19 cellular contexts compared by ENCODE assay signal in genomic region chr20:10033905-10034304, GRCh38. TPM values are rescaled to one million over a fixed set of nuclear protein-coding genes. Genes with fewer than 3 reads are reported as not detected.
DNase-seq lines count a peak whose midpoint lies in the region; ATAC-seq and TF ChIP-seq lines count a peak whose summit lies in the region.
"Had no signal": no experiment of that assay in that cellular context is flagged by ENCODE, and none has a peak within 500 bp of the region (broad histone marks: within the 10 kb centered on the region; RNA-seq: fewer than 3 reads in every experiment).

No MANE protein-coding gene starts in this region.

- peak overlapping the region; percentile 82 for H3K4me3 ChIP-seq in endocrine pancreas (ENCODE audit: control insufficient read depth, insufficient read depth, low read length)

- H3K36me3 Mint-ChIP-seq in activated naive CD4-positive, alpha-beta T cell treated with anti-CD3 and anti-CD28 coated beads, Interleukin-2, amount 50 U/mL, for 24 hours = no peaks in the 10 kb centered on the region
- H3K36me3 Mint-ChIP-seq in activated naive CD4-positive, alpha-beta T cell treated with anti-CD3 and anti-CD28 coated beads, Interleukin-2, amount 10 ng/mL, durations not matched to agents 7 days and 5 days = peaks cover 13% of the 10 kb centered on the region
- H3K36me3 Mint-ChIP-seq in activated CD8-positive, alpha-beta T cell treated with anti-CD3 and anti-CD28 coated beads for 36 hours (ENCODE audit: low read depth) = no peaks in the 10 kb centered on the region
- peaks cover 5% of the 10 kb centered on the region; the same call in 1 of the 2 replicates for H3K36me3 Mint-ChIP-seq in WTC11

- peaks cover 14% of the 10 kb centered on the region for H3K4me1 Mint-ChIP-seq in activated naive CD4-positive, alpha-beta T cell treated with anti-CD3 and anti-CD28 coated beads, Interleukin-2, amount 50 U/mL, for 24 hours
- peaks cover 8% of the 10 kb centered on the region for H3K4me1 Mint-ChIP-seq in activated naive CD4-positive, alpha-beta T cell treated with anti-CD3 and anti-CD28 coated beads, Interleukin-2, amount 10 ng/mL, durations not matched to agents 7 days and 5 days
- H3K4me1 Mint-ChIP-seq in activated CD8-positive, alpha-beta T cell treated with anti-CD3 and anti-CD28 coated beads for 36 hours (ENCODE audit: low read depth) = peaks cover 3% of the 10 kb centered on the region
- peaks cover 7% of the 10 kb centered on the region for H3K4me1 Mint-ChIP-seq in stimulated activated naive CD8-positive, alpha-beta T cell treated with anti-CD3 and anti-CD28 coated beads, Interleukin-15, amount 100 ng/mL, for 72 hours
- peaks cover 6% of the 10 kb centered on the region for H3K4me1 Mint-ChIP-seq in WTC11

- H3K36me3 ChIP-seq in endocrine pancreas (ENCODE audit: control insufficient read depth, insufficient read depth, low read length) = peaks cover 2% of the 10 kb centered on the region
- H3K36me3 ChIP-seq: sigmoid colon, tibial artery, vagina had no signal

- no peak overlapping the region for H3K27ac Mint-ChIP-seq in activated naive CD4-positive, alpha-beta T cell treated with anti-CD3 and anti-CD28 coated beads, Interleukin-2, amount 50 U/mL, for 24 hours
- H3K27ac Mint-ChIP-seq in activated naive CD4-positive, alpha-beta T cell treated with anti-CD3 and anti-CD28 coated beads, Interleukin-2, amount 10 ng/mL, durations not matched to agents 7 days and 5 days = no peak overlapping the region
- no peak overlapping the region for H3K27ac Mint-ChIP-seq in activated CD8-positive, alpha-beta T cell treated with anti-CD3 and anti-CD28 coated beads for 36 hours
- peak overlapping the region in 1 of 2 donors; percentile 42 for H3K27ac Mint-ChIP-seq in stimulated activated naive CD8-positive, alpha-beta T cell treated with anti-CD3 and anti-CD28 coated beads, Interleukin-15, amount 100 ng/mL, for 72 hours
- no peak overlapping the region for H3K27ac Mint-ChIP-seq in WTC11
- H3K27ac Mint-ChIP-seq: activated naive CD4-positive, alpha-beta T cell treated with anti-CD3 and anti-CD28 coated beads for 36 hours had no signal

- peak overlapping the region; percentile 64 for H3K4me3 Mint-ChIP-seq in activated naive CD4-positive, alpha-beta T cell treated with anti-CD3 and anti-CD28 coated beads, Interleukin-2, amount 50 U/mL, for 24 hours
- H3K4me3 Mint-ChIP-seq in activated naive CD4-positive, alpha-beta T cell treated with anti-CD3 and anti-CD28 coated beads, Interleukin-2, amount 10 ng/mL, durations not matched to agents 7 days and 5 days = no peak overlapping the region
- peak overlapping the region; percentile 26 for H3K4me3 Mint-ChIP-seq in activated CD8-positive, alpha-beta T cell treated with anti-CD3 and anti-CD28 coated beads for 36 hours
- peak overlapping the region in 1 of 2 donors; percentile 9 for H3K4me3 Mint-ChIP-seq in stimulated activated naive CD8-positive, alpha-beta T cell treated with anti-CD3 and anti-CD28 coated beads, Interleukin-15, amount 100 ng/mL, for 72 hours
- no peak overlapping the region for H3K4me3 Mint-ChIP-seq in WTC11

- no peak for TF ChIP-seq CTCF in activated CD8-positive, alpha-beta T cell treated with anti-CD3 and anti-CD28 coated beads for 36 hours (IDR thresholded peaks at IDR 0.05)
- TF ChIP-seq CTCF in WTC11 (IDR thresholded peaks at IDR 0.05) = no peak

- H3K4me1 ChIP-seq in endocrine pancreas (ENCODE audit: control insufficient read depth, insufficient read depth, low read length) = no peaks in the 10 kb centered on the region
- H3K4me1 ChIP-seq: psoas muscle had no signal

- POLR2A ChIA-PET in activated CD8-positive, alpha-beta T cell treated with anti-CD3 and anti-CD28 coated beads for 36 hours (lab: Charles Lee) = interaction anchor here (0.7 kb wide), 1 partner anchor 55 kb away, joined by 3 read pairs; no protein-coding TSS in a partner anchor
- POLR2A ChIA-PET in WTC11 (lab: Charles Lee) = interaction anchor here (0.5 kb wide), 1 partner anchor 247 kb away, joined by 3 read pairs; no protein-coding TSS in a partner anchor

- H3K9ac ChIP-seq in endocrine pancreas (ENCODE audit: control insufficient read depth, insufficient read depth, low read length) = no peak overlapping the region

- H3K9me3 ChIP-seq in endocrine pancreas (ENCODE audit: control insufficient read depth, low read length) = no peaks in the 10 kb centered on the region
- H3K9me3 ChIP-seq: psoas muscle, sigmoid colon, tibial artery, vagina had no signal

- intact Hi-C loops in activated CD8-positive, alpha-beta T cell treated with anti-CD3 and anti-CD28 coated beads for 36 hours (cut with micrococcal nuclease) = no loop called here

- CTCF ChIA-PET in activated naive CD4-positive, alpha-beta T cell treated with anti-CD3 and anti-CD28 coated beads, Interleukin-2, amount 10 ng/mL, durations not matched to agents 7 days and 5 days (lab: Charles Lee) = no interaction called here
- CTCF ChIA-PET in activated CD8-positive, alpha-beta T cell treated with anti-CD3 and anti-CD28 coated beads for 36 hours (lab: Charles Lee) = no interaction called here
- CTCF ChIA-PET in WTC11 (lab: Charles Lee) = interaction anchor here (0.6 to 2.0 kb wide), 3 partner anchors 14 to 416 kb away, joined by 3 to 16 read pairs (median 10); no protein-coding TSS in a partner anchor

- no peak for ATAC-seq in activated CD8-positive, alpha-beta T cell treated with anti-CD3 and anti-CD28 coated beads for 36 hours
- no peak for ATAC-seq in stimulated activated naive CD8-positive, alpha-beta T cell treated with anti-CD3 and anti-CD28 coated beads, Interleukin-15, amount 100 ng/mL, for 72 hours
- no peak for ATAC-seq in WTC11

- H3K9me3 Mint-ChIP-seq in activated naive CD4-positive, alpha-beta T cell treated with anti-CD3 and anti-CD28 coated beads, Interleukin-2, amount 50 U/mL, for 24 hours = no peaks in the 10 kb centered on the region
- no peaks in the 10 kb centered on the region for H3K9me3 Mint-ChIP-seq in activated naive CD4-positive, alpha-beta T cell treated with anti-CD3 and anti-CD28 coated beads, Interleukin-2, amount 10 ng/mL, durations not matched to agents 7 days and 5 days
- no peaks in the 10 kb centered on the region for H3K9me3 Mint-ChIP-seq in activated CD8-positive, alpha-beta T cell treated with anti-CD3 and anti-CD28 coated beads for 36 hours
- no peaks in the 10 kb centered on the region for H3K9me3 Mint-ChIP-seq in stimulated activated naive CD8-positive, alpha-beta T cell treated with anti-CD3 and anti-CD28 coated beads, Interleukin-15, amount 100 ng/mL, for 72 hours
- H3K9me3 Mint-ChIP-seq in WTC11 = peaks cover 11% of the 10 kb centered on the region
- H3K9me3 Mint-ChIP-seq: activated naive CD4-positive, alpha-beta T cell treated with anti-CD3 and anti-CD28 coated beads for 36 hours had no signal

- no peak for DNase-seq in activated naive CD4-positive, alpha-beta T cell treated with anti-CD3 and anti-CD28 coated beads, Interleukin-2, amount 10 ng/mL, durations not matched to agents 7 days and 5 days
- no peak for DNase-seq in activated CD8-positive, alpha-beta T cell treated with anti-CD3 and anti-CD28 coated beads for 36 hours
- DNase-seq in Kasumi-1 (lab: John Stamatoyannopoulos, UW) = no peak
- no peak for DNase-seq in stimulated activated naive CD8-positive, alpha-beta T cell treated with anti-CD3 and anti-CD28 coated beads, Interleukin-15, amount 100 ng/mL, for 72 hours
- no peak for DNase-seq in WTC11 (ENCODE audit: low spot score)
- no peak for DNase-seq in D341Med (ENCODE audit: low spot score)
- DNase-seq: activated naive CD4-positive, alpha-beta T cell treated with anti-CD3 and anti-CD28 coated beads for 36 hours; effector CD4-positive, alpha-beta T cell; GOT3; mesendoderm; NCI-H1092 treated with DMSO at 0.1 percent for 48 hours; stimulated activated CD4-positive, alpha-beta T cell treated with anti-CD3 and anti-CD28 coated beads, Interleukin-12 subunit alpha, Interleukin-12 subunit beta, amount 100 ng/mL, for 4 hours; stimulated activated CD4-positive, alpha-beta T cell treated with anti-CD3 and anti-CD28 coated beads, Interleukin-2, amount 100 ng/mL, for 48 hours had no signal

- peaks cover 4% of the 10 kb centered on the region for H3K27me3 Mint-ChIP-seq in activated naive CD4-positive, alpha-beta T cell treated with anti-CD3 and anti-CD28 coated beads, Interleukin-2, amount 50 U/mL, for 24 hours
- H3K27me3 Mint-ChIP-seq in activated naive CD4-positive, alpha-beta T cell treated with anti-CD3 and anti-CD28 coated beads, Interleukin-2, amount 10 ng/mL, durations not matched to agents 7 days and 5 days = peaks cover 11% of the 10 kb centered on the region
- H3K27me3 Mint-ChIP-seq in activated CD8-positive, alpha-beta T cell treated with anti-CD3 and anti-CD28 coated beads for 36 hours = peaks cover 10% of the 10 kb centered on the region
- H3K27me3 Mint-ChIP-seq in stimulated activated naive CD8-positive, alpha-beta T cell treated with anti-CD3 and anti-CD28 coated beads, Interleukin-15, amount 100 ng/mL, for 72 hours = peaks cover 16% of the 10 kb centered on the region
- H3K27me3 Mint-ChIP-seq in WTC11 (ENCODE audit: low read depth) = peaks cover 20% of the 10 kb centered on the region

- no peaks in the 10 kb centered on the region for H3K27me3 ChIP-seq in endocrine pancreas (ENCODE audit: control insufficient read depth, insufficient read depth, low read length)
- H3K27me3 ChIP-seq: sigmoid colon, tibial artery, vagina had no signal

TF ChIP-seq in WTC11, 78 proteins besides CTCF, POLR2A, EP300 and RAD21 (continues in another document):
- TF ChIP-seq PRRX2 (CRISPR knock-in tag; IDR thresholded peaks at IDR 0.05) (no peak), MXD4 (CRISPR knock-in tag; IDR thresholded peaks at IDR 0.05; ENCODE audit: borderline replicate concordance) (no peak), ZNF423 (CRISPR knock-in tag; IDR thresholded peaks at IDR 0.05) (no peak), PREB (CRISPR knock-in tag; IDR thresholded peaks at IDR 0.05; ENCODE audit: borderline replicate concordance) (no peak), IRF2 (CRISPR knock-in tag; IDR thresholded peaks at IDR 0.05; ENCODE audit: borderline replicate concordance, low read depth) (no peak), FOXP1 (CRISPR knock-in tag; IDR thresholded peaks at IDR 0.05; ENCODE audit: borderline replicate concordance) (no peak)

RNA-seq across cellular contexts. Expression of gene ANKEF1, which starts 0.9 kb away (rescaled TPM):
- under 1 TPM; 0.45 to 0.58 TPM for total RNA-seq in activated CD8-positive, alpha-beta T cell treated with anti-CD3 and anti-CD28 coated beads for 36 hours
- 7.1 to 10.3 TPM (median 10.3 TPM) in 3 replicates for total RNA-seq in WTC11 (2021)

Comparison
In these comparisons a context has a peak if more than half of its experiments do, and no peak if none do; other contexts are left out.
1. H3K4me3 Mint-ChIP-seq: peak in activated naive CD4-positive, alpha-beta T cell treated with anti-CD3 and anti-CD28 coated beads, Interleukin-2, amount 50 U/mL, for 24 hours (single experiment) and activated CD8-positive, alpha-beta T cell treated with anti-CD3 and anti-CD28 coated beads for 36 hours (single experiment); none in activated naive CD4-positive, alpha-beta T cell treated with anti-CD3 and anti-CD28 coated beads, Interleukin-2, amount 10 ng/mL, durations not matched to agents 7 days and 5 days (single experiment) and WTC11 (single experiment).